In the genomic region with DNA sequence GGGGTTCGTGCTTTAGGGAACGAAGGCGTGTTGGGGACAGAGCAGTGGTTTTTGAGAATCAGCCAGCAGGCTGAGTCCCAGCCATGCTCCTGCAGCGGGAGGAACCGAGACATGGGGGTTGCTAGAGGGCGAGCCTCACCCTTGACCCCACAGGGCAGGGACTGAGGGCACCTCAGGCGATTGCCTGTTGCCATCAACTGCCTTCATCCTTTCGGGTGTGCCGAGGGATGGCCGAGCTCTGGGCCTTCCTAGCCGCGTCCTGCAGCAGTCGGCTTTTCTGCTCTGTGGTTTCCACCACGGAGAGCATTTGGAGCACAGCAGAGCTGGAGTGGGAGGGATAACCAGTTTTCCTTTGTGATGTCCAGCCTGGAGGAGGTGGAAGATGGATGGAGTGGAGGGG, we compare ENCODE assay signal across 21 cellular contexts. TPM values are rescaled to one million over a fixed set of nuclear protein-coding genes. Genes with fewer than 3 reads are reported as not detected.
DNase-seq lines count a peak whose midpoint lies in the region; ATAC-seq, FAIRE-seq and TF ChIP-seq lines count a peak whose summit lies in the region.
"Had no signal": no experiment of that assay in that cellular context is flagged by ENCODE, and none has a peak within 500 bp of the region (broad histone marks: within the 10 kb centered on the region; RNA-seq: fewer than 3 reads in every experiment).

No MANE protein-coding gene starts in this region.

- no peak overlapping the region for H3K27ac ChIP-seq in Panc1 (ENCODE audit: low read length)
- no peak overlapping the region for H3K27ac ChIP-seq in neural progenitor cell
- H3K27ac ChIP-seq in tibial artery, result peak overlapping the region; percentile 12 to 62
- no peak overlapping the region for H3K27ac ChIP-seq in lower lobe of right lung
- H3K27ac ChIP-seq: GM23248, HL-60 had no signal

- H3K27me3 ChIP-seq in Panc1 (ENCODE audit: control insufficient read depth, insufficient read depth, low read length) (no peaks in the 10 kb centered on the region), bronchial epithelial cell (ENCODE audit: control insufficient read depth, insufficient read depth, low read length) (no peaks in the 10 kb centered on the region), neural progenitor cell (no peaks in the 10 kb centered on the region), tibial artery (no peaks in the 10 kb centered on the region), lower lobe of right lung (ENCODE audit: low read depth) (no peaks in the 10 kb centered on the region)

- H3K4me1 Mint-ChIP-seq in neural progenitor cell, result peaks cover 14% of the 10 kb centered on the region

- POLR2A ChIA-PET in Panc1 (lab: Charles Lee), result no interaction called here

- no peak overlapping the region for H3K4me3 ChIP-seq in Panc1 (ENCODE audit: low read depth in 2 of 2, low read length in 2 of 2)
- no peak overlapping the region for H3K4me3 ChIP-seq in bronchial epithelial cell (ENCODE audit: low read depth, low read length)
- no peak overlapping the region for H3K4me3 ChIP-seq in neural progenitor cell
- H3K4me3 ChIP-seq in tibial artery, result peak overlapping the region; percentile 2 to 5
- no peak overlapping the region for H3K4me3 ChIP-seq in lower lobe of right lung
- H3K4me3 ChIP-seq: GM23248, HAP-1 had no signal

- no peak overlapping the region for H3K27ac Mint-ChIP-seq in neural progenitor cell

- no peak overlapping the region for H2AFZ ChIP-seq in neural progenitor cell (replicated peaks)
- H2AFZ ChIP-seq: GM23248 had no signal

- H3K4me3 Mint-ChIP-seq in neural progenitor cell, result peak overlapping the region; percentile 31
- H3K4me3 Mint-ChIP-seq: CD4-positive, alpha-beta memory T cell had no signal

- H4K20me1 ChIP-seq in neural progenitor cell (ENCODE audit: low read depth), result no peaks in the 10 kb centered on the region

- no peaks in the 10 kb centered on the region for H3K36me3 ChIP-seq in Panc1 (ENCODE audit: control insufficient read depth, insufficient read depth, low read length)
- H3K36me3 ChIP-seq in bronchial epithelial cell (ENCODE audit: control insufficient read depth, insufficient read depth, low read length), result peaks cover 6% of the 10 kb centered on the region
- no peaks in the 10 kb centered on the region for H3K36me3 ChIP-seq in neural progenitor cell
- peaks cover 0 to 4% (median 0%) of the 10 kb centered on the region in 3 donors for H3K36me3 ChIP-seq in tibial artery
- no peaks in the 10 kb centered on the region for H3K36me3 ChIP-seq in lower lobe of right lung
- H3K36me3 ChIP-seq: HAP-1 had no signal

- in situ Hi-C loops in Panc1 (cut with HindIII; ENCODE audit: low pct_unique_long_range_greater_than_20kb, low sequenced_read_pairs), result no loop called here

- ATAC-seq in Panc1, result no peak
- no peak for ATAC-seq in lower lobe of right lung

- peaks cover 35% of the 10 kb centered on the region for H3K4me1 ChIP-seq in Panc1 (ENCODE audit: control insufficient read depth, insufficient read depth, low read length)
- H3K4me1 ChIP-seq in neural progenitor cell, result no peaks in the 10 kb centered on the region
- H3K4me1 ChIP-seq in tibial artery, result peaks cover 0 to 100% (median 94%) of the 10 kb centered on the region in 4 donors
- peaks cover 33% of the 10 kb centered on the region for H3K4me1 ChIP-seq in lower lobe of right lung
- H3K4me1 ChIP-seq: HAP-1 had no signal

- FAIRE-seq in bronchial epithelial cell (lab: Jason Lieb, UNC), result peak; percentile 36
- FAIRE-seq: GM12891 had no signal

- TF ChIP-seq CTCF in Panc1 (IDR thresholded peaks at IDR 0.05) (no peak), bronchial epithelial cell (IDR thresholded peaks at IDR 0.05; ENCODE audit: insufficient read depth, low read length, severe bottlenecking) (no peak), neural progenitor cell (IDR thresholded peaks at IDR 0.05) (no peak), tibial artery (IDR thresholded peaks at IDR 0.05) (no peak), lower lobe of right lung (IDR thresholded peaks at IDR 0.05) (no peak)

- intact Hi-C loops in Panc1 (cut with micrococcal nuclease; ENCODE audit: unreplicated experiment) (no loop called here), tibial artery (cut with DNase I; ENCODE audit: low total_unique reads) (no loop called here), lower lobe of right lung (cut with DNase I) (no loop called here)

- TSS peak; percentile 1 for BruUV-seq in Panc1 (replicated peaks; lab: Mats Ljungman, UMichigan)

- no peaks in the 10 kb centered on the region for H3K9me3 Mint-ChIP-seq in neural progenitor cell
- H3K9me3 Mint-ChIP-seq: CD4-positive, alpha-beta memory T cell had no signal

- no peaks in the 10 kb centered on the region for H3K79me2 ChIP-seq in neural progenitor cell (ENCODE audit: low read depth)

- DNase-seq in Panc1 (ENCODE audit: low read depth, low spot score) (no peak), bronchial epithelial cell (ENCODE audit: low read depth) (no peak), neural progenitor cell (ENCODE audit: low spot score) (no peak), tibial artery (no peak), lower lobe of right lung (no peak), NOMO-1 (lab: John Stamatoyannopoulos, UW; ENCODE audit: unreplicated experiment in 2 of 2) (no peak), kidney glomerular epithelial cell (lab: John Stamatoyannopoulos, UW) (no peak)
- DNase-seq: CD4-positive, alpha-beta memory T cell; DMS153; GM23248; KG1; NCI-H1105 treated with DMSO at 0.1 percent for 48 hours; NCI-H2081; NCI-H2171; NCI-H345; NCI-H524; NCI-H774; SHP77 had no signal

- no peaks in the 10 kb centered on the region for H3K9me3 ChIP-seq in Panc1 (ENCODE audit: control insufficient read depth, insufficient read depth, low read depth, low read length)
- no peaks in the 10 kb centered on the region for H3K9me3 ChIP-seq in neural progenitor cell (ENCODE audit: low read depth)
- no peaks in the 10 kb centered on the region for H3K9me3 ChIP-seq in tibial artery
- H3K9me3 ChIP-seq in lower lobe of right lung, result no peaks in the 10 kb centered on the region
- H3K9me3 ChIP-seq: HAP-1 had no signal

- CTCF ChIA-PET in Panc1 (lab: Charles Lee), result no interaction called here

- H3K4me2 ChIP-seq in neural progenitor cell, result no peak overlapping the region

- H3K9ac ChIP-seq in neural progenitor cell, result no peak overlapping the region
- H3K9ac ChIP-seq: GM23248 had no signal

- no peaks in the 10 kb centered on the region for H3K36me3 Mint-ChIP-seq in neural progenitor cell

- H3K27me3 Mint-ChIP-seq in neural progenitor cell (ENCODE audit: insufficient read depth, low read depth), result peaks cover 10% of the 10 kb centered on the region
- H3K27me3 Mint-ChIP-seq: CD4-positive, alpha-beta memory T cell had no signal

- H3F3A ChIP-seq in neural progenitor cell (ENCODE audit: low read depth), result no peaks in the 10 kb centered on the region

RNA-seq across cellular contexts. Expression of a gene that starts 13.3 kb away (rescaled TPM):
- total RNA-seq in Panc1 (2021; ENCODE audit: unreplicated experiment), result 73.7 TPM
- polyA plus RNA-seq in Panc1 (2012; ENCODE audit: insufficient read length), result 59.2 TPM
- 17.6 and 28.9 TPM in 2 replicates for total RNA-seq in bronchial epithelial cell
- 2.8 and 7.1 TPM in 2 replicates for total RNA-seq in neural progenitor cell (ENCODE audit: low replicate concordance)
- 14.7 TPM for total RNA-seq in lower lobe of right lung

Comparison
In these comparisons a context has a peak if more than half of its experiments do, and no peak if none do; other contexts are left out.
1. H3K27ac ChIP-seq: peak in tibial artery (2 of 2); none in Panc1 (single experiment), neural progenitor cell (single experiment) and lower lobe of right lung (single experiment).
2. H3K4me3 ChIP-seq: peak in tibial artery (2 of 2); none in Panc1 (0 of 2), bronchial epithelial cell (single experiment), neural progenitor cell (single experiment) and lower lobe of right lung (single experiment).